21 cellular contexts compared by ENCODE assay signal in the genomic region with DNA sequence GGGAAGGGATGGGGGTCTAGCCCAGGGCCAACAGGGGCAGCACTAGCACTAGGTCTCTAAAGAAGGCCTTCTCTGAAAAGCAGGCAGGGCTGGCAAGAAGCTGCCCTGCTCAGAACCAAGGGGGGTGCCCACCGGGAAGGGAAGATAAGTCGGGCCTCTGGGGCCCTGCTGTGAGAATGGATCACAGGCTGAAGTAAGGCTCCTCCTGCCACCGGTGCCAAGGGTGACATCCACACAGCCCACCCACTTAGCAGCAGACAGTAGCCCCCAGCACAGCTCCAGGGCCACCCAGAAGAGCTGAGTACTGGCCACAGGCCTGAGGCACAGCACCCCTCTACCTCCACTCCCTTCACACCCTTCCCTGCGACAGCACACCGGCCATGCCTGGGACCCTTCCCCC. TPM values are rescaled to one million over a fixed set of nuclear protein-coding genes. Genes with fewer than 3 reads are reported as not detected.
A peak's percentile ranks its signal among the peaks of the same experiment; 100 is the strongest.
DNase-seq lines count a peak whose midpoint lies in the region; ATAC-seq and TF ChIP-seq lines count a peak whose summit lies in the region.
"Had no signal": no experiment of that assay in that cellular context is flagged by ENCODE, and none has a peak within 500 bp of the region (broad histone marks: within the 10 kb centered on the region; RNA-seq: fewer than 3 reads in every experiment).

No MANE protein-coding gene starts in this region.

- H3K27ac Mint-ChIP-seq in Caco-2 (ENCODE audit: unreplicated experiment), result peak overlapping the region; percentile 85

- H3K27ac ChIP-seq in RWPE2 (ENCODE audit: poor library complexity, severe bottlenecking), result peak overlapping the region; percentile 16
- H3K27ac ChIP-seq in hepatocyte, result peak overlapping the region; percentile 97
- H3K27ac ChIP-seq in skeletal muscle tissue (ENCODE audit: low read depth, low read length), result peak overlapping the region; percentile 75

- no peak for TF ChIP-seq CTCF in Caco-2 (IDR thresholded peaks at IDR 0.05; ENCODE audit: insufficient read depth in 1 of 2, low read depth in 1 of 2, low read length in 1 of 2, severe bottlenecking in 1 of 2, unreplicated experiment in 1 of 2)
- no peak for TF ChIP-seq CTCF in RWPE2 (IDR thresholded peaks at IDR 0.05; ENCODE audit: poor library complexity, severe bottlenecking)
- TF ChIP-seq CTCF in hepatocyte (IDR thresholded peaks at IDR 0.05; ENCODE audit: poor library complexity), result no peak

- peak overlapping the region in 2 of 3 donors; percentile 25 to 42 for H3K9ac ChIP-seq in skeletal muscle tissue (ENCODE audit: low read depth in 1 of 3, low read length in 3 of 3)

- no peaks in the 10 kb centered on the region for H3K9me3 Mint-ChIP-seq in Caco-2 (ENCODE audit: unreplicated experiment)
- H3K9me3 Mint-ChIP-seq: activated CD4-positive, alpha-beta memory T cell treated with anti-CD3 and anti-CD28 coated beads for 36 hours; T-cell had no signal

- H3K36me3 Mint-ChIP-seq in Caco-2 (ENCODE audit: insufficient read depth, unreplicated experiment), result peaks cover 11% of the 10 kb centered on the region
- H3K36me3 Mint-ChIP-seq: activated CD4-positive, alpha-beta memory T cell treated with anti-CD3 and anti-CD28 coated beads for 36 hours; T-cell had no signal

- H3K4me1 Mint-ChIP-seq in Caco-2 (ENCODE audit: low read depth, unreplicated experiment), result peaks cover 30% of the 10 kb centered on the region

- no peak overlapping the region for H2AFZ ChIP-seq in hepatocyte

- no peaks in the 10 kb centered on the region for H3K36me3 ChIP-seq in Caco-2 (ENCODE audit: control insufficient read depth, insufficient read depth, low read length)
- H3K36me3 ChIP-seq in RWPE2 (ENCODE audit: low read depth), result peaks cover 3% of the 10 kb centered on the region; the same call in 1 of the 2 replicates
- no peaks in the 10 kb centered on the region for H3K36me3 ChIP-seq in hepatocyte (replicated peaks; ENCODE audit: insufficient read depth, low read depth)
- H3K36me3 ChIP-seq in skeletal muscle tissue (ENCODE audit: control insufficient read depth in 3 of 3, insufficient read depth in 3 of 3, low read length in 3 of 3), result no peaks in the 10 kb centered on the region
- H3K36me3 ChIP-seq: BE2C, HAP-1, thoracic aorta had no signal

- H3K27me3 Mint-ChIP-seq in Caco-2 (ENCODE audit: insufficient read depth, unreplicated experiment), result no peaks in the 10 kb centered on the region
- H3K27me3 Mint-ChIP-seq: activated CD4-positive, alpha-beta memory T cell treated with anti-CD3 and anti-CD28 coated beads for 36 hours; T-cell had no signal

- no peaks in the 10 kb centered on the region for H3K27me3 ChIP-seq in Caco-2 (replicated peaks; ENCODE audit: control insufficient read depth, insufficient read depth, low read length)
- no peaks in the 10 kb centered on the region for H3K27me3 ChIP-seq in RWPE2 (ENCODE audit: insufficient read depth, poor library complexity, severe bottlenecking)
- H3K27me3 ChIP-seq in hepatocyte, result no peaks in the 10 kb centered on the region
- H3K27me3 ChIP-seq in skeletal muscle tissue (ENCODE audit: control insufficient read depth in 3 of 3, insufficient read depth in 3 of 3, low read length in 3 of 3), result no peaks in the 10 kb centered on the region
- H3K27me3 ChIP-seq: BE2C, heart right ventricle had no signal

- no peak for DNase-seq in Caco-2
- DNase-seq in RWPE2 (ENCODE audit: low spot score), result no peak
- no peak for DNase-seq in hepatocyte (ENCODE audit: low spot score)
- DNase-seq in GM03348 (ENCODE audit: low spot score), result no peak
- no peak for DNase-seq in HPDE6-E6E7 (ENCODE audit: extremely low spot score)
- no peak for DNase-seq in NCI-H1092 (lab: John Stamatoyannopoulos, UW)
- DNase-seq: activated CD4-positive, alpha-beta memory T cell treated with anti-CD3 and anti-CD28 coated beads for 36 hours; BE2C; central memory CD4-positive, alpha-beta T cell; effector CD8-positive, alpha-beta T cell; heart right ventricle; NCI-H1417; NCI-H2171 treated with DMSO at 0.1 percent for 48 hours; RPMI8226; stimulated activated CD4-positive, alpha-beta T cell treated with anti-CD3 and anti-CD28 coated beads, Interleukin-4, amount 100 ng/mL, for 4 hours; stimulated activated CD8-positive, alpha-beta memory T cell treated with anti-CD3 and anti-CD28 coated beads, Interleukin-4, amount 100 ng/mL, for 48 hours; T-cell had no signal

- POLR2A ChIA-PET in Caco-2 (lab: Charles Lee), result no interaction called here

- peaks cover 86% of the 10 kb centered on the region for H3K79me2 ChIP-seq in hepatocyte

- CTCF ChIA-PET in Caco-2 (lab: Charles Lee), result interaction anchor here (1.1 kb wide), 1 partner anchor 27 kb away, joined by 4 read pairs; no protein-coding TSS in a partner anchor

- peak overlapping the region; percentile 66 for H3K4me2 ChIP-seq in hepatocyte

- no TSS peak for BruUV-seq in Caco-2 (replicated peaks; lab: Mats Ljungman, UMichigan)

- intact Hi-C loops in Caco-2 (cut with micrococcal nuclease; ENCODE audit: unreplicated experiment), result no loop called here

- WGBS in hepatocyte (ENCODE audit: low lambda C conversion rate, missing lambda C conversion rate), result 84% methylated on average over 5 of the region's 5 CpGs

- peaks cover 59% of the 10 kb centered on the region for H4K20me1 ChIP-seq in hepatocyte (ENCODE audit: insufficient read depth, poor library complexity, severe bottlenecking)

- H3K4me3 Mint-ChIP-seq in Caco-2 (ENCODE audit: unreplicated experiment), result no peak overlapping the region
- H3K4me3 Mint-ChIP-seq: activated CD4-positive, alpha-beta memory T cell treated with anti-CD3 and anti-CD28 coated beads for 36 hours; T-cell had no signal

- H3K9me3 ChIP-seq in Caco-2, result no peaks in the 10 kb centered on the region
- H3K9me3 ChIP-seq in RWPE2 (ENCODE audit: severe bottlenecking), result no peaks in the 10 kb centered on the region
- H3K9me3 ChIP-seq in hepatocyte (ENCODE audit: low read depth), result no peaks in the 10 kb centered on the region
- H3K9me3 ChIP-seq in skeletal muscle tissue (ENCODE audit: control insufficient read depth in 3 of 3, low read length in 3 of 3), result no peaks in the 10 kb centered on the region
- H3K9me3 ChIP-seq: BE2C, HAP-1, heart right ventricle, thoracic aorta had no signal

- H3K9me2 ChIP-seq in hepatocyte (replicated peaks; ENCODE audit: insufficient read depth), result no peaks in the 10 kb centered on the region

- no peak overlapping the region for H3K4me3 ChIP-seq in Caco-2 (ENCODE audit: low read depth, low read length)
- H3K4me3 ChIP-seq in RWPE2 (ENCODE audit: severe bottlenecking), result no peak overlapping the region
- no peak overlapping the region for H3K4me3 ChIP-seq in hepatocyte
- no peak overlapping the region for H3K4me3 ChIP-seq in skeletal muscle tissue (ENCODE audit: low read length in 3 of 3)
- H3K4me3 ChIP-seq: HAP-1, heart right ventricle, thoracic aorta had no signal

- H3K4me1 ChIP-seq in Caco-2 (peaks cover 19% of the 10 kb centered on the region), RWPE2 (ENCODE audit: insufficient read depth, poor library complexity, severe bottlenecking) (peaks cover 25% of the 10 kb centered on the region), hepatocyte (ENCODE audit: insufficient read depth) (peaks cover 50% of the 10 kb centered on the region), skeletal muscle tissue (ENCODE audit: control insufficient read depth in 3 of 3, insufficient read depth in 3 of 3, low read length in 3 of 3) (peaks cover 64 to 76% (median 65%) of the 10 kb centered on the region in 3 donors)
- H3K4me1 ChIP-seq: HAP-1 had no signal

- ATAC-seq in RWPE2 (ENCODE audit: low read depth) (no peak), GM21390 (IDR thresholded peaks at IDR 0.05; ENCODE audit: unreplicated experiment) (no peak)
- ATAC-seq: T-cell had no signal

RNA-seq across cellular contexts. Expression of a gene that starts 5.9 kb away (rescaled TPM):
- 11.2 and 12.1 TPM in 2 replicates for total RNA-seq in Caco-2 (2022)
- total RNA-seq in hepatocyte, result 3.9 and 11.0 TPM in 2 replicates
- 15.0 and 18.1 TPM in 2 replicates for polyA plus RNA-seq in hepatocyte
- total RNA-seq in skeletal muscle tissue, result 24.5 TPM

RNA-seq across cellular contexts. Expression of a gene that starts 27.4 kb away (rescaled TPM):
- total RNA-seq in Caco-2 (2022) (174 and 184 TPM in 2 replicates), hepatocyte (183 and 195 TPM in 2 replicates), skeletal muscle tissue (116 TPM)
- polyA plus RNA-seq in hepatocyte, result 247 and 262 TPM in 2 replicates

RNA-seq across cellular contexts. Expression of a gene that starts 41.7 kb away (rescaled TPM):
- total RNA-seq in Caco-2 (2022) (77.5 and 80.2 TPM in 2 replicates), hepatocyte (76.3 and 91.7 TPM in 2 replicates), skeletal muscle tissue (36.0 TPM)
- polyA plus RNA-seq in hepatocyte, result 85.7 and 89.2 TPM in 2 replicates

RNA-seq across cellular contexts. Expression of a gene that starts 55.7 kb away (rescaled TPM):
- total RNA-seq in Caco-2 (2022) (1,276 and 1,389 TPM in 2 replicates), hepatocyte (561 and 593 TPM in 2 replicates), skeletal muscle tissue (905 TPM)
- 470 and 498 TPM in 2 replicates for polyA plus RNA-seq in hepatocyte

Comparison
In these comparisons a context has a peak if more than half of its experiments do, and no peak if none do; other contexts are left out.
1. H3K27ac ChIP-seq: peak in every context shown above with its lines; median percentile 97 in hepatocyte; 75 in skeletal muscle tissue; 16 in RWPE2.